In genomic region chr20:17935186-17935585, GRCh38 we compare ENCODE assay signal across 1 cellular context.
TF ChIP-seq lines count a peak whose summit lies in the region.

No MANE protein-coding gene starts in this region.

TF ChIP-seq in GM23338, 12 proteins besides CTCF, POLR2A, EP300 and RAD21:
- TF ChIP-seq ZNF462 (CRISPR knock-in tag; IDR thresholded peaks at IDR 0.05): no peak
- TF ChIP-seq STAT1 (IDR thresholded peaks at IDR 0.05; ENCODE audit: unreplicated experiment): no peak
- no peak for TF ChIP-seq ETS1 (IDR thresholded peaks at IDR 0.05)
- TF ChIP-seq REST (IDR thresholded peaks at IDR 0.05; ENCODE audit: unreplicated experiment): no peak
